Comparison of ENCODE assay signal across 15 cellular contexts in the genomic region with DNA sequence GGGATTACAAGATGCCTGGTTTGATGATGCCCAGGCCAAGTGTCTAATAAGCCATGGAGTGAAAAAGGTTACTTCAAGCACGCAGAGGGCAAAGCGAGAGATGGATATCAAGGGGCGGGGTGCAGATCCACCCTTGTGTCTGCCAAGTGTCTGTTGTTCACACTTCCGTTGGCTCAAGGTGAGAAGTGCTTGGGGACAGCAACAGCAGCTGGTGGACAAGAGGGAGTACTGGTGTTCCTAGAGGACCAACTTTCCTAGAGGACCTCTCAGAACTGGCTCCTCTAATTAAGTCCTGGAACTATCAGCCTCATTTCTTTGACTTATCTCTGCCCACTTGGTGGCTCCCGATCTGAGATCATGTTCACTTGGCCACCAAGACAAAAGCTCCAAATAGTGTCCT.
DNase-seq lines count a peak whose midpoint lies in the region; ATAC-seq and TF ChIP-seq lines count a peak whose summit lies in the region.
"Had no signal": no experiment of that assay in that cellular context is flagged by ENCODE, and none has a peak within 500 bp of the region (broad histone marks: within the 10 kb centered on the region; RNA-seq: fewer than 3 reads in every experiment).

No MANE protein-coding gene starts in this region.

- no peak for ATAC-seq in GM21576 (IDR thresholded peaks at IDR 0.05; ENCODE audit: unreplicated experiment)

- no peaks in the 10 kb centered on the region for H3K27me3 Mint-ChIP-seq in osteocyte (ENCODE audit: unreplicated experiment)
- H3K27me3 Mint-ChIP-seq: CD4-positive, alpha-beta T cell had no signal

- peaks cover 3% of the 10 kb centered on the region for H3K4me1 Mint-ChIP-seq in osteocyte (ENCODE audit: unreplicated experiment)

- no peaks in the 10 kb centered on the region for H3K9me3 ChIP-seq in HEK293 (ENCODE audit: control insufficient read depth, insufficient read depth, low read depth, low read length)
- H3K9me3 ChIP-seq: BLaER1 treated with 17β-estradiol and CSF1 and Interleukin-3, amounts not matched to agents 10 nM and 100 nM had no signal

- no peaks in the 10 kb centered on the region for H3K9me3 Mint-ChIP-seq in osteocyte (ENCODE audit: unreplicated experiment)
- H3K9me3 Mint-ChIP-seq: CD4-positive, alpha-beta T cell; IgD-negative memory B cell had no signal

- no peak overlapping the region for H3K4me3 ChIP-seq in HEK293 (ENCODE audit: low read depth, low read length)
- H3K4me3 ChIP-seq: BLaER1 treated with 17β-estradiol and CSF1 and Interleukin-3, amounts not matched to agents 10 nM and 100 nM had no signal

- CTCF ChIA-PET in HEK293 (lab: Yijun Ruan, JAX), result no interaction called here

- peak; percentile 30 for DNase-seq in activated CD8-positive, alpha-beta memory T cell treated with anti-CD3 and anti-CD28 coated beads for 24 hours
- DNase-seq in activated CD8-positive, alpha-beta memory T cell treated with anti-CD3 and anti-CD28 coated beads, Interleukin-2, amount 50 U/mL, for 4 hours, result no peak
- DNase-seq in islet precursor cell (peak; percentile 22), osteocyte (ENCODE audit: extremely low spot score, unreplicated experiment) (peak; percentile 53), G401 (ENCODE audit: low spot score) (no peak), NCI-H526 (lab: John Stamatoyannopoulos, UW) (no peak)
- DNase-seq: CD4-positive, alpha-beta T cell; DMS79; EL; GDM1 had no signal

- no peaks in the 10 kb centered on the region for H3K36me3 ChIP-seq in HEK293 (ENCODE audit: control insufficient read depth in 2 of 2, insufficient read depth in 1 of 2, low read length in 2 of 2)

- H3K27ac Mint-ChIP-seq in osteocyte (ENCODE audit: unreplicated experiment), result no peak overlapping the region
- H3K27ac Mint-ChIP-seq: CD4-positive, alpha-beta T cell; IgD-negative memory B cell had no signal

- peaks cover 15% of the 10 kb centered on the region for H3K4me1 ChIP-seq in HEK293 (ENCODE audit: control insufficient read depth, insufficient read depth, low read length)

- POLR2A ChIA-PET in HEK293 (lab: Yijun Ruan, JAX), result no interaction called here

- in situ Hi-C loops in G401 (cut with HindIII; ENCODE audit: low sequenced_read_pairs), result no loop called here

- TF ChIP-seq CTCF in HEK293 (tag by site-specific recombination; IDR thresholded peaks at IDR 0.05) (no peak), osteocyte (IDR thresholded peaks at IDR 0.05) (no peak)

- no peaks in the 10 kb centered on the region for H3K36me3 Mint-ChIP-seq in osteocyte (ENCODE audit: unreplicated experiment)

- no peak overlapping the region for H3K4me3 Mint-ChIP-seq in osteocyte (ENCODE audit: unreplicated experiment)
- H3K4me3 Mint-ChIP-seq: CD4-positive, alpha-beta T cell; IgD-negative memory B cell had no signal

- no peak overlapping the region for H3K27ac ChIP-seq in HEK293 (ENCODE audit: extremely low read depth, low read depth, low read length)
- H3K27ac ChIP-seq: 22Rv1; BLaER1 treated with 17β-estradiol and CSF1 and Interleukin-3, amounts not matched to agents 10 nM and 100 nM had no signal

TF ChIP-seq in HEK293, 187 proteins besides CTCF, POLR2A, EP300 and RAD21:
- TF ChIP-seq, protein P1, sequence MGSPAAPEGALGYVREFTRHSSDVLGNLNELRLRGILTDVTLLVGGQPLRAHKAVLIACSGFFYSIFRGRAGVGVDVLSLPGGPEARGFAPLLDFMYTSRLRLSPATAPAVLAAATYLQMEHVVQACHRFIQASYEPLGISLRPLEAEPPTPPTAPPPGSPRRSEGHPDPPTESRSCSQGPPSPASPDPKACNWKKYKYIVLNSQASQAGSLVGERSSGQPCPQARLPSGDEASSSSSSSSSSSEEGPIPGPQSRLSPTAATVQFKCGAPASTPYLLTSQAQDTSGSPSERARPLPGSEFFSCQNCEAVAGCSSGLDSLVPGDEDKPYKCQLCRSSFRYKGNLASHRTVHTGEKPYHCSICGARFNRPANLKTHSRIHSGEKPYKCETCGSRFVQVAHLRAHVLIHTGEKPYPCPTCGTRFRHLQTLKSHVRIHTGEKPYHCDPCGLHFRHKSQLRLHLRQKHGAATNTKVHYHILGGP (tag by site-specific recombination; IDR thresholded peaks at IDR 0.05), result peak; percentile 40; the same call in 1 of the 2 replicates
- TF ChIP-seq ZNF416 (tag by site-specific recombination; IDR thresholded peaks at IDR 0.05), result no peak

Comparison
In these comparisons a context has a peak if more than half of its experiments do, and no peak if none do; other contexts are left out.
1. DNase-seq: peak in activated CD8-positive, alpha-beta memory T cell treated with anti-CD3 and anti-CD28 coated beads for 24 hours (single experiment), islet precursor cell (single experiment) and osteocyte (single experiment); none in activated CD8-positive, alpha-beta memory T cell treated with anti-CD3 and anti-CD28 coated beads, Interleukin-2, amount 50 U/mL, for 4 hours (single experiment), G401 (single experiment) and NCI-H526 (0 of 2).